9 cellular contexts compared by ENCODE assay signal in the genomic region with DNA sequence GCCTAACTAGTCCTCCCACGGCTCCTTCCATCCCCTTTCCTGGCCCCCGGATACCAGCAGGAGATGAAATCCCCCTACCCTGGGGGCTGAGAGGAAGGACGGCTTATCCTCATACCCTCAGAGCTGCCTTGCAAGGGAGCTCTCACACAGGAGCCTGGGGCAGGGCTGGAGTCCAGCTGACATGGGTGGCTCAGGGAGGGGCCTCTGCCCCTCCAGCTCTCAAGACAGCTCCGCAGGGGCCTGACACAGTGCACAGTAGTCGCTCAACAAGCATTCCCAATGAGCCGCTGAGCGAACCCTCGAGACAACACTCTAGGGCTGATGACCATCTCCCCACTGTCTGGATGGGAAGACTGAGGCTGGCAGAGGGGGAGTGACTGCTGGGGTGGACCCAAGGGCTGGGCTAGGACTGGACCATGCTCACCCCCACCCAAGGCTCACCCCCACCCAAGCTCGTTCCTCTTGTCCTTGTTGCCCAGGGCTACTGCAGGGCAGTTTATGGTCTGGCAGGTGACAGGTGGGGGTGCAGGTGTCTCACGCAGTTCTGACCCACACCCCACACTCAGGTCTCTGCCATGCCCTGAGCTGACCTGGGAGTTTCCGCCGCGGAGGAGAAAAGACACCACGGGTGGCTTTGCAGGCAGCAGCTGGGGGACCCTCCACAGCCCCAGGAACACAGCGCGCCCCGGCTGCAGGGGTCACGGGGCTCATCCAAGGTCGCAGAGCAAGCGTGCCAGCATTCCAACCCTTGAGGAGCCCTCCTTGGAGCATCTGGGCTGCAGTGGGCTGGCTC. TPM values are rescaled to one million over a fixed set of nuclear protein-coding genes. Genes with fewer than 3 reads are reported as not detected.
DNase-seq lines count a peak whose midpoint lies in the region; ATAC-seq and TF ChIP-seq lines count a peak whose summit lies in the region.
"Had no signal": no experiment of that assay in that cellular context is flagged by ENCODE, and none has a peak within 500 bp of the region (broad histone marks: within the 10 kb centered on the region; RNA-seq: fewer than 3 reads in every experiment).

No MANE protein-coding gene starts in this region.

- no peak overlapping the region for H2BK12ac ChIP-seq in mesenchymal stem cell (ENCODE audit: low read length in 2 of 2)

- peak overlapping the region; percentile 81 for H3K4me2 ChIP-seq in mesenchymal stem cell (ENCODE audit: low read length, poor library complexity, severe bottlenecking)

- H2BK5ac ChIP-seq in mesenchymal stem cell (ENCODE audit: low read depth, low read length, poor library complexity, severe bottlenecking): no peak overlapping the region

- H3K18ac ChIP-seq in mesenchymal stem cell (ENCODE audit: low read depth in 1 of 2, low read length in 2 of 2): no peak overlapping the region

- H3K36me3 ChIP-seq in heart left ventricle (peaks cover 0 to 9% (median 0%) of the 10 kb centered on the region in 9 donors), breast epithelium (no peaks in the 10 kb centered on the region), mesenchymal stem cell (ENCODE audit: control insufficient read depth in 1 of 2, insufficient read depth in 2 of 2, low read depth in 1 of 2, low read length in 2 of 2) (peaks cover 19 to 52% of the 10 kb centered on the region in 2 experiments)

- H3K4me3 ChIP-seq in heart left ventricle (peak overlapping the region in 9 of 12 donors; percentile 43 to 100 (median 82)), breast epithelium (peak overlapping the region; percentile 83 to 98 (median 92)), mesenchymal stem cell (ENCODE audit: insufficient read depth in 1 of 2, low read depth in 1 of 2, low read length in 2 of 2) (peak overlapping the region; percentile 85)

- H3K9me3 ChIP-seq in heart left ventricle (no peaks in the 10 kb centered on the region), breast epithelium (no peaks in the 10 kb centered on the region), mesenchymal stem cell (ENCODE audit: control insufficient read depth, low read length) (no peaks in the 10 kb centered on the region)

- peak overlapping the region; percentile 92 for H3K9ac ChIP-seq in mesenchymal stem cell (ENCODE audit: low read length)

- H3K4ac ChIP-seq in mesenchymal stem cell (ENCODE audit: low read depth in 1 of 2, low read length in 2 of 2): no peak overlapping the region

- H4K8ac ChIP-seq in mesenchymal stem cell (ENCODE audit: low read length): no peak overlapping the region

- H2BK15ac ChIP-seq in mesenchymal stem cell (ENCODE audit: low read depth, poor library complexity, severe bottlenecking): no peak overlapping the region

- peak overlapping the region in 1 of 2 experiments; percentile 81 for H3K23ac ChIP-seq in mesenchymal stem cell (ENCODE audit: low read length in 2 of 2)

- TF ChIP-seq POLR2A in heart left ventricle (IDR thresholded peaks at IDR 0.05) (no peak), breast epithelium (IDR thresholded peaks at IDR 0.05) (no peak)

- H4K91ac ChIP-seq in mesenchymal stem cell (ENCODE audit: low read length): no peak overlapping the region

- H3K79me1 ChIP-seq in mesenchymal stem cell (replicated peaks; ENCODE audit: low read length, poor library complexity, severe bottlenecking): no peaks in the 10 kb centered on the region

- H3K4me1 ChIP-seq in heart left ventricle (peaks cover 21 to 76% (median 65%) of the 10 kb centered on the region in 12 donors), breast epithelium (peaks cover 46 to 49% of the 10 kb centered on the region in 2 donors), mesenchymal stem cell (ENCODE audit: control insufficient read depth, insufficient read depth, low read depth, low read length) (peaks cover 60% of the 10 kb centered on the region)

- H2AFZ ChIP-seq in mesenchymal stem cell (ENCODE audit: low read depth, low read length): no peak overlapping the region

- no peak overlapping the region for H2AK5ac ChIP-seq in mesenchymal stem cell (ENCODE audit: low read length, severe bottlenecking)

- H3K27ac ChIP-seq in heart left ventricle (peak overlapping the region; percentile 87 to 99 (median 98)), breast epithelium (peak overlapping the region; percentile 97 to 100), mesenchymal stem cell (ENCODE audit: low read length, poor library complexity, severe bottlenecking) (no peak overlapping the region)

- H3K27me3 ChIP-seq in heart left ventricle: no peaks in the 10 kb centered on the region
- H3K27me3 ChIP-seq in breast epithelium: no peaks in the 10 kb centered on the region
- H3K27me3 ChIP-seq in mesenchymal stem cell (ENCODE audit: control insufficient read depth in 1 of 2, insufficient read depth in 1 of 2, low read length in 2 of 2): no peaks in the 10 kb centered on the region

- no peak overlapping the region for H2BK120ac ChIP-seq in mesenchymal stem cell (ENCODE audit: low read depth, low read length)

- intact Hi-C loops in heart left ventricle (cut with DNase I): loop anchor here in 4 of 10 donors (5.0 kb wide), 2 partner anchors 45 to 55 kb away; a partner anchor contains a TSS
- intact Hi-C loops in left cardiac atrium (cut with DNase I): no loop called here
- intact Hi-C loops in breast epithelium (cut with DNase I; ENCODE audit: low total_unique reads): loop anchor here (5.0 kb wide), 1 partner anchor 80 kb away; no protein-coding TSS in a partner anchor

- in situ Hi-C loops in ACHN (cut with HindIII; ENCODE audit: low pct_ligation_motif_present, low pct_unique_long_range_greater_than_20kb, low sequenced_read_pairs): no loop called here

- WGBS in heart left ventricle, 4 donors: 33 to 70% (median 63%) methylated on average over 4 to 20 of the region's 20 CpGs
- WGBS in mesenchymal stem cell: 94% methylated on average over 19 of the region's 20 CpGs

- ATAC-seq in heart left ventricle (no peak), left cardiac atrium (no peak)

- no peak for TF ChIP-seq CTCF in heart left ventricle (IDR thresholded peaks at IDR 0.05)
- no peak for TF ChIP-seq CTCF in breast epithelium (IDR thresholded peaks at IDR 0.05)

- DNase-seq in heart left ventricle (no peak), left cardiac atrium (no peak), breast epithelium (ENCODE audit: low spot score in 2 of 2) (no peak), mesenchymal stem cell (no peak), ureter (ENCODE audit: low spot score) (peak; percentile 45), ACHN (no peak), DMS53 (lab: John Stamatoyannopoulos, UW) (no peak), NCI-H510A treated with DMSO at 0.1 percent for 48 hours (lab: John Stamatoyannopoulos, UW) (no peak)
- DNase-seq: NCI-H187 treated with DMSO at 0.1 percent for 48 hours had no signal

- H3K14ac ChIP-seq in mesenchymal stem cell (ENCODE audit: low read length in 2 of 2): peak overlapping the region in 1 of 2 experiments; percentile 41

RNA-seq across cellular contexts. Expression of a gene that starts 3.9 kb away (rescaled TPM):
- total RNA-seq in heart left ventricle (10 to 100 TPM; 22.8 to 65.0 (median 29.3) TPM), left cardiac atrium (10 to 100 TPM; 28.5 to 32.5 TPM), breast epithelium (10 to 100 TPM; 29.0 to 38.7 (median 29.8) TPM), ureter (63.8 TPM)
- polyA plus RNA-seq in heart left ventricle: 10 to 100 TPM; 14.6 to 14.7 TPM
- 27.7 TPM for polyA plus RNA-seq in mesenchymal stem cell (2013, experiment 1 of 2)
- polyA plus RNA-seq in mesenchymal stem cell (2013, experiment 2 of 2): 26.9 TPM

RNA-seq across cellular contexts. Expression of a gene that starts 55.2 kb away (rescaled TPM):
- total RNA-seq in heart left ventricle (10 to 100 TPM; 12.5 to 19.1 (median 15.3) TPM), left cardiac atrium (10 to 100 TPM; 13.8 to 14.0 TPM), breast epithelium (10 to 100 TPM in 2 of 3 donors, 1 to 10 TPM in 1; 9.4 to 17.0 (median 15.7) TPM), ureter (27.3 TPM)
- 10 to 100 TPM; 12.3 to 15.4 TPM for polyA plus RNA-seq in heart left ventricle
- polyA plus RNA-seq in mesenchymal stem cell (2013, experiment 1 of 2): 49.3 TPM
- 49.4 TPM for polyA plus RNA-seq in mesenchymal stem cell (2013, experiment 2 of 2)
